ENCODE assay signal across 13 cellular contexts in the genomic region with DNA sequence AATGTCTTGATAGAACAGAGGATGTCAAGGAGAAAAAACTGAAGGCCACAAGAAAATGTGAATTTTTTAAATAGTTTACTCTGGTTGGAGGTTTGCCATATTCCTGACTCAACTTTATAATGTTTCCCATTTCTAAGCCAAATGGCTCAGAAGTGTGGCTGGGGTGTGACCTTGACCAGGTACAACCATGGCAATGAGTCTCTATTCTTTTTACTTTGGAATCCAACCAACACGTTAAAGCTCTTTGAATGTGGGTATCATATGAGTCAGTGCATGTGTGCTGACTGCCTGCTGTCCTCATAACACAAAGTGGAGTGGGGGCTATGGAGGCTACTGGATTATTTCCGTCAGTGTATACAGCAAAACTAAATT. TPM values are rescaled to one million over a fixed set of nuclear protein-coding genes. Genes with fewer than 3 reads are reported as not detected.
A peak's percentile ranks its signal among the peaks of the same experiment; 100 is the strongest.
DNase-seq lines count a peak whose midpoint lies in the region; ATAC-seq and TF ChIP-seq lines count a peak whose summit lies in the region.
"Had no signal": no experiment of that assay in that cellular context is flagged by ENCODE, and none has a peak within 500 bp of the region (broad histone marks: within the 10 kb centered on the region; RNA-seq: fewer than 3 reads in every experiment).

No MANE protein-coding gene starts in this region.

- H3K36me3 Mint-ChIP-seq in HFFc6 (ENCODE audit: low read depth), result no peaks in the 10 kb centered on the region; the same call in 1 of the 2 replicates

- H3K27me3 Mint-ChIP-seq in HFFc6 (ENCODE audit: insufficient read depth), result peaks cover 17% of the 10 kb centered on the region

- peaks cover 30% of the 10 kb centered on the region for H3K4me1 Mint-ChIP-seq in HFFc6 (ENCODE audit: low read depth)

- no peak for ATAC-seq in GM18870 (IDR thresholded peaks at IDR 0.05; ENCODE audit: unreplicated experiment)
- ATAC-seq: foreskin keratinocyte had no signal

- no peaks in the 10 kb centered on the region for H3K9me3 Mint-ChIP-seq in HFFc6

- H3K27ac Mint-ChIP-seq in HFFc6, result no peak overlapping the region

- H3K4me3 Mint-ChIP-seq in HFFc6, result no peak overlapping the region

- no peak for TF ChIP-seq CTCF in HFFc6 (IDR thresholded peaks at IDR 0.05)

- DNase-seq in AG08396 (ENCODE audit: low spot score) (peak; percentile 29), HFFc6 (peak; percentile 42), amniotic epithelial cell (ENCODE audit: low read depth) (peak; percentile 54), inferior parietal cortex (ENCODE audit: extremely low spot score) (peak; percentile 6), NAMALWA (ENCODE audit: low spot score) (no peak), ecto neural progenitor cell (ENCODE audit: low spot score) (no peak)
- DNase-seq in stimulated activated CD4-positive, alpha-beta T cell treated with anti-CD3 and anti-CD28 coated beads, Interleukin-15, amount 100 ng/mL, for 24 hours, result no peak
- DNase-seq: amniotic stem cell, foreskin keratinocyte, left ventricle myocardium inferior, NCI-H187 treated with DMSO at 0.1 percent for 48 hours, WERI-Rb-1 had no signal

RNA-seq across cellular contexts. Expression of gene DLD, which starts 33.5 kb away (rescaled TPM):
- total RNA-seq in HFFc6 (2021; fragmentation: NEBNext Ultra II Directional; extraction: Animal tissue kit (Norgen Biotek cat#: 25700)), result 10 to 100 TPM; 76.8 to 87.4 (median 82.5) TPM

RNA-seq across cellular contexts. Expression of gene SLC26A3, which starts 54.5 kb away (rescaled TPM):
- total RNA-seq in HFFc6 (2021; fragmentation: NEBNext Ultra II Directional; extraction: Animal tissue kit (Norgen Biotek cat#: 25700)), result not detected
- total RNA-seq: foreskin keratinocyte had no signal

Comparison
In these comparisons a context has a peak if more than half of its experiments do, and no peak if none do; other contexts are left out.
1. DNase-seq: peak in AG08396 (single experiment), HFFc6 (single experiment), amniotic epithelial cell (single experiment) and inferior parietal cortex (single experiment); none in NAMALWA (single experiment), stimulated activated CD4-positive, alpha-beta T cell treated with anti-CD3 and anti-CD28 coated beads, Interleukin-15, amount 100 ng/mL, for 24 hours (single experiment) and ecto neural progenitor cell (single experiment).